ENCODE assay signal across 1 cellular context in the genomic region with DNA sequence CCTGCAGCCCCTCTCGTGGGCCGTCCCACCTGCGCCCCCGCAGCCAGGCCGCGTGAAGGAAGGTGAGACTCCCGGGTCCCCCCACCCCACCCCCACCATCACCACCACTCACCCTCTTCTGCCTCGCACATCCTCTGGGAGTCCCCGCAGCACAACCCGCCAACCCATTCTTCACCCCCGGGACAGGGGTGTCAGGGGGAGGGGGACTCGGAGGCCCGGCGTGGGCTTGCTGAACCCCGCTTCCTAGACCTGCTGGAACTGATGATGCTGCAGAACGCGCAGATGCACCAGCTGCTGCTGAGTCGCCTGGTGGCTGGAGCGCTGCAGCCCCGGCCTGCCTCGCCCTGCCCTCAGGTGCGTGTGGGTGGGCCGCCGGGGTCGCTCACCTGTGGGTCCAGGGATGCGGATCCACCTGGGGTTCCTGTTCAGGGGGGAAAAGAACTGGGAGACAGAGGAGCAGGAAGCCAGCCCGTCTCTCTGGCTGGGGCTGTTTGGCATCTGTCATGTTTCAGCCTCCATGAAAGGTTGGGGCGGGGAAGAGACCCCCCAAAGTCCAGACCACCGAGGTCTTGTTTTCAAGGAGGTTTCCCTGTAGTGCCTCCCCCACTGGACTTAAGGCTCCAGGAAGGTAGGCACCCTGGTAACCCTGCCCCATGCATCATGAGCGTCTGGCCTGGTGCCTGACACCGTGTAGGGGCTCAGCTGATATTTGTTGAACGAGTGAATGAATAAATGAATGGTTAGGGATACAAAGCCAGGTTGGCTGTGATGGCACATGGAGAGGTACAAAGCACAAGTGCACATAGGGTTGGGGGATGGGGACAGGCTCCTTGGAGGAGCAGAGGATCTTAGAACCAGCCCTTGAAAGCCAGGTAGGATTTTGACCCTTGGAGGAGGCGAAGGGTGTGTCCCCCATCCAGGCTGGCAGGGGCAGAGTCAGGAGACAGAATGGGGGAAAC.
TF ChIP-seq lines count a peak whose summit lies in the region.

No MANE protein-coding gene starts in this region.

TF ChIP-seq in neural cell, 6 proteins besides CTCF, POLR2A, EP300 and RAD21 (continued from another document):
- TF ChIP-seq SMC3 (conservative IDR thresholded peaks at IDR 0.05; ENCODE audit: poor library complexity): no peak
